16 cellular contexts compared by ENCODE assay signal in genomic region chr13:43514326-43514725, GRCh38.
DNase-seq lines count a peak whose midpoint lies in the region; ATAC-seq and TF ChIP-seq lines count a peak whose summit lies in the region.
"Had no signal": no experiment of that assay in that cellular context is flagged by ENCODE, and none has a peak within 500 bp of the region (broad histone marks: within the 10 kb centered on the region; RNA-seq: fewer than 3 reads in every experiment).

No MANE protein-coding gene starts in this region.

- H3K36me3 ChIP-seq in esophagus muscularis mucosa (no peaks in the 10 kb centered on the region), sigmoid colon (no peaks in the 10 kb centered on the region)

- TF ChIP-seq EP300 in esophagus muscularis mucosa (IDR thresholded peaks at IDR 0.05) (no peak), sigmoid colon (IDR thresholded peaks at IDR 0.05) (no peak)

- in situ Hi-C loops in G401 (cut with HindIII; ENCODE audit: low sequenced_read_pairs), result no loop called here

- H3K4me3 ChIP-seq in esophagus muscularis mucosa (no peak overlapping the region), fibroblast of the aortic adventitia (ENCODE audit: low read depth, low read length) (no peak overlapping the region), right cardiac atrium (ENCODE audit: low read length) (no peak overlapping the region), sigmoid colon (no peak overlapping the region)

- H3K9me3 ChIP-seq in esophagus muscularis mucosa (no peaks in the 10 kb centered on the region), right cardiac atrium (ENCODE audit: control insufficient read depth, low read length) (no peaks in the 10 kb centered on the region), sigmoid colon (no peaks in the 10 kb centered on the region)
- H3K9me3 ChIP-seq: Caco-2 had no signal

- intact Hi-C loops in esophagus muscularis mucosa (cut with DNase I) (loop anchor here (5.0 kb wide), 1 partner anchor 37 kb away; no protein-coding TSS in a partner anchor), right cardiac atrium (cut with DNase I) (no loop called here), sigmoid colon (cut with DNase I) (loop anchor here (10.0 kb wide), 1 partner anchor 210 kb away; no protein-coding TSS in a partner anchor)

- TF ChIP-seq CTCF in esophagus muscularis mucosa (IDR thresholded peaks at IDR 0.05) (no peak), fibroblast of the aortic adventitia (IDR thresholded peaks at IDR 0.05; ENCODE audit: insufficient read depth, low read length) (no peak), sigmoid colon (IDR thresholded peaks at IDR 0.05) (no peak)

- no peaks in the 10 kb centered on the region for H3K27me3 ChIP-seq in esophagus muscularis mucosa
- H3K27me3 ChIP-seq in right cardiac atrium (ENCODE audit: control insufficient read depth, insufficient read depth), result no peaks in the 10 kb centered on the region
- H3K27me3 ChIP-seq in sigmoid colon, result no peaks in the 10 kb centered on the region

- H3K4me1 ChIP-seq in esophagus muscularis mucosa (peaks cover 22 to 58% (median 49%) of the 10 kb centered on the region in 4 donors), right cardiac atrium (ENCODE audit: control insufficient read depth, insufficient read depth, low read length) (no peaks in the 10 kb centered on the region), sigmoid colon (peaks cover 0 to 79% (median 60%) of the 10 kb centered on the region in 4 donors)

- TF ChIP-seq POLR2A in esophagus muscularis mucosa (IDR thresholded peaks at IDR 0.05; ENCODE audit: low read depth), result no peak
- TF ChIP-seq POLR2A in sigmoid colon (IDR thresholded peaks at IDR 0.05), result no peak

- ATAC-seq in right cardiac atrium (peak; percentile 56 to 81), HG03432 (IDR thresholded peaks at IDR 0.05; ENCODE audit: unreplicated experiment) (no peak), GM21737 (IDR thresholded peaks at IDR 0.05; ENCODE audit: unreplicated experiment) (no peak)
- ATAC-seq: HCT116, HepG2 had no signal

- 88% methylated on average over 1 of the region's 1 CpG for WGBS in esophagus muscularis mucosa
- 78% methylated on average over 1 of the region's 1 CpG for WGBS in right cardiac atrium
- 97 to 98% methylated on average over 1 of the region's 1 CpG for WGBS in sigmoid colon, 2 donors

- H3K27ac ChIP-seq in esophagus muscularis mucosa (replicated peaks in 1 of 4) (peak overlapping the region; percentile 4 to 65 (median 21)), right cardiac atrium (ENCODE audit: low read length) (no peak overlapping the region), sigmoid colon (peak overlapping the region in 3 of 4 donors; percentile 71 to 86 (median 83))
- H3K27ac ChIP-seq: C4-2B had no signal

- DNase-seq in esophagus muscularis mucosa (ENCODE audit: extremely low spot score) (no peak), fibroblast of the aortic adventitia (ENCODE audit: low read depth) (peak; percentile 89), right cardiac atrium (peak; percentile 17 to 65 (median 61)), sigmoid colon (no peak), G401 (ENCODE audit: low spot score) (no peak)
- DNase-seq: Caco-2; CD4-positive, alpha-beta T cell; GDM1; GOT3; H7; HFFc6 had no signal

Comparison
In these comparisons a context has a peak if more than half of its experiments do, and no peak if none do; other contexts are left out.
1. DNase-seq: peak in fibroblast of the aortic adventitia (single experiment) and right cardiac atrium (3 of 3); none in esophagus muscularis mucosa (single experiment), sigmoid colon (single experiment) and G401 (single experiment).
2. ATAC-seq: peak in right cardiac atrium (2 of 2); none in HG03432 (single experiment) and GM21737 (single experiment).
3. intact Hi-C loops: an anchor here in esophagus muscularis mucosa (5.0 kb wide) and sigmoid colon (10.0 kb wide); none called in right cardiac atrium.